13 cellular contexts compared by ENCODE assay signal in genomic region chr6:20630617-20631448, GRCh38.
DNase-seq lines count a peak whose midpoint lies in the region; ATAC-seq and FAIRE-seq lines count a peak whose summit lies in the region.
"Had no signal": no experiment of that assay in that cellular context is flagged by ENCODE, and none has a peak within 500 bp of the region (broad histone marks: within the 10 kb centered on the region; RNA-seq: fewer than 3 reads in every experiment).

No MANE protein-coding gene starts in this region.

- no peak overlapping the region for H3K4me3 ChIP-seq in small intestine (ENCODE audit: low read depth in 1 of 2, low read length in 2 of 2)

- peaks cover 4% of the 10 kb centered on the region for H3K36me3 Mint-ChIP-seq in activated naive CD4-positive, alpha-beta T cell treated with anti-CD3 and anti-CD28 coated beads for 36 hours (ENCODE audit: low read depth)
- H3K36me3 Mint-ChIP-seq in activated naive CD4-positive, alpha-beta T cell treated with anti-CD3 and anti-CD28 coated beads, Interleukin-2, amount 10 ng/mL, durations not matched to agents 7 days and 5 days: peaks cover 4% of the 10 kb centered on the region

- ATAC-seq in HG03565 (IDR thresholded peaks at IDR 0.05; ENCODE audit: unreplicated experiment) (peak; percentile 41), left colon (no peak)

- H3K36me3 ChIP-seq in small intestine (ENCODE audit: control insufficient read depth in 2 of 2, insufficient read depth in 2 of 2, low read length in 2 of 2): peaks cover 0 to 1% of the 10 kb centered on the region in 2 donors

- no peaks in the 10 kb centered on the region for H3K27me3 ChIP-seq in small intestine (ENCODE audit: control insufficient read depth in 2 of 2, insufficient read depth in 2 of 2, low read length in 2 of 2)

- no peaks in the 10 kb centered on the region for H3K27me3 Mint-ChIP-seq in activated naive CD4-positive, alpha-beta T cell treated with anti-CD3 and anti-CD28 coated beads for 36 hours (ENCODE audit: low read depth)
- H3K27me3 Mint-ChIP-seq in activated naive CD4-positive, alpha-beta T cell treated with anti-CD3 and anti-CD28 coated beads, Interleukin-2, amount 10 ng/mL, durations not matched to agents 7 days and 5 days: no peaks in the 10 kb centered on the region
- H3K27me3 Mint-ChIP-seq: B cell, naive B cell had no signal

- no peak overlapping the region for H3K27ac ChIP-seq in small intestine (ENCODE audit: low read depth in 1 of 2, low read length in 1 of 2)
- H3K27ac ChIP-seq: HL-60 had no signal

- peak; percentile 46 for DNase-seq in activated naive CD4-positive, alpha-beta T cell treated with anti-CD3 and anti-CD28 coated beads for 36 hours
- no peak for DNase-seq in activated naive CD4-positive, alpha-beta T cell treated with anti-CD3 and anti-CD28 coated beads, Interleukin-2, amount 10 ng/mL, durations not matched to agents 7 days and 5 days
- DNase-seq in NCI-H774 (lab: John Stamatoyannopoulos, UW) (peak; percentile 71), small intestine (peak; percentile 60), left colon (no peak), NOMO-1 treated with dmso at 0.1 percent for 144 hours (lab: John Stamatoyannopoulos, UW; ENCODE audit: unreplicated experiment) (no peak)
- no peak for DNase-seq in central memory CD4-positive, alpha-beta T cell
- DNase-seq: effector memory CD4-positive, alpha-beta T cell; naive B cell; T1000 had no signal

- H3K9me3 ChIP-seq in small intestine (ENCODE audit: control insufficient read depth, low read depth): no peaks in the 10 kb centered on the region

- intact Hi-C loops in activated naive CD4-positive, alpha-beta T cell treated with anti-CD3 and anti-CD28 coated beads for 36 hours (cut with micrococcal nuclease): loop anchor here (1.0 to 2.0 kb wide), 3 partner anchors 32 to 289 kb away; no protein-coding TSS in a partner anchor
- intact Hi-C loops in left colon (cut with DNase I, micrococcal nuclease): no loop called here

- peaks cover 42% of the 10 kb centered on the region for H3K4me1 Mint-ChIP-seq in activated naive CD4-positive, alpha-beta T cell treated with anti-CD3 and anti-CD28 coated beads for 36 hours (ENCODE audit: low read depth)
- peaks cover 11% of the 10 kb centered on the region for H3K4me1 Mint-ChIP-seq in activated naive CD4-positive, alpha-beta T cell treated with anti-CD3 and anti-CD28 coated beads, Interleukin-2, amount 10 ng/mL, durations not matched to agents 7 days and 5 days

- WGBS in small intestine, 3 donors: 20 to 66% (median 36%) methylated on average over 3 of the region's 3 CpGs

- FAIRE-seq in small intestine (lab: Jason Lieb, UNC): no peak

- no peak overlapping the region for H3K4me3 Mint-ChIP-seq in activated naive CD4-positive, alpha-beta T cell treated with anti-CD3 and anti-CD28 coated beads for 36 hours
- H3K4me3 Mint-ChIP-seq in activated naive CD4-positive, alpha-beta T cell treated with anti-CD3 and anti-CD28 coated beads, Interleukin-2, amount 10 ng/mL, durations not matched to agents 7 days and 5 days: no peak overlapping the region
- H3K4me3 Mint-ChIP-seq: B cell had no signal

- CTCF ChIA-PET in activated naive CD4-positive, alpha-beta T cell treated with anti-CD3 and anti-CD28 coated beads for 36 hours (lab: Charles Lee): interaction anchor here (1.0 kb wide), 3 partner anchors 31 to 93 kb away, joined by 3 to 4 read pairs (median 3); no protein-coding TSS in a partner anchor
- CTCF ChIA-PET in activated naive CD4-positive, alpha-beta T cell treated with anti-CD3 and anti-CD28 coated beads, Interleukin-2, amount 10 ng/mL, durations not matched to agents 7 days and 5 days (lab: Charles Lee): no interaction called here

- H3K9me3 Mint-ChIP-seq in activated naive CD4-positive, alpha-beta T cell treated with anti-CD3 and anti-CD28 coated beads for 36 hours: no peaks in the 10 kb centered on the region
- H3K9me3 Mint-ChIP-seq in activated naive CD4-positive, alpha-beta T cell treated with anti-CD3 and anti-CD28 coated beads, Interleukin-2, amount 10 ng/mL, durations not matched to agents 7 days and 5 days: no peaks in the 10 kb centered on the region

- H3K27ac Mint-ChIP-seq in activated naive CD4-positive, alpha-beta T cell treated with anti-CD3 and anti-CD28 coated beads for 36 hours: peak overlapping the region; percentile 17
- no peak overlapping the region for H3K27ac Mint-ChIP-seq in activated naive CD4-positive, alpha-beta T cell treated with anti-CD3 and anti-CD28 coated beads, Interleukin-2, amount 10 ng/mL, durations not matched to agents 7 days and 5 days
- H3K27ac Mint-ChIP-seq: B cell had no signal

- H3K4me1 ChIP-seq in small intestine (ENCODE audit: control insufficient read depth in 2 of 2, insufficient read depth in 1 of 2, low read depth in 1 of 2, low read length in 1 of 2): peaks cover 0 to 2% of the 10 kb centered on the region in 2 donors

Comparison
In these comparisons a context has a peak if more than half of its experiments do, and no peak if none do; other contexts are left out.
1. DNase-seq: peak in activated naive CD4-positive, alpha-beta T cell treated with anti-CD3 and anti-CD28 coated beads for 36 hours (single experiment), NCI-H774 (single experiment) and small intestine (single experiment); none in activated naive CD4-positive, alpha-beta T cell treated with anti-CD3 and anti-CD28 coated beads, Interleukin-2, amount 10 ng/mL, durations not matched to agents 7 days and 5 days (single experiment), central memory CD4-positive, alpha-beta T cell (single experiment), left colon (0 of 2) and NOMO-1 treated with dmso at 0.1 percent for 144 hours (single experiment).